1 cellular context compared by ENCODE assay signal in genomic region chr20:17796096-17796563, GRCh38.
TF ChIP-seq lines count a peak whose summit lies in the region.

No MANE protein-coding gene starts in this region.

TF ChIP-seq in HepG2, 621 proteins besides CTCF, POLR2A, EP300 and RAD21 (continued from another document and continues in another):
- no peak for TF ChIP-seq GPBP1L1 (CRISPR knock-in tag; IDR thresholded peaks at IDR 0.05)
- TF ChIP-seq DBP (CRISPR knock-in tag; IDR thresholded peaks at IDR 0.05; ENCODE audit: not compliant biosample characterization), result no peak
- peak; percentile 79; the same call in 1 of the 2 replicates for TF ChIP-seq NFKBIZ (CRISPR knock-in tag; IDR thresholded peaks at IDR 0.05)
- no peak for TF ChIP-seq ZFP36L1 (CRISPR knock-in tag; IDR thresholded peaks at IDR 0.05)
- no peak for TF ChIP-seq ZNF362 (CRISPR knock-in tag; IDR thresholded peaks at IDR 0.05; ENCODE audit: borderline replicate concordance)
- TF ChIP-seq BHLHE40 (IDR thresholded peaks at IDR 0.05; ENCODE audit: low read length), result no peak
- no peak for TF ChIP-seq ZNF691 (CRISPR knock-in tag; IDR thresholded peaks at IDR 0.05; ENCODE audit: borderline replicate concordance, low read depth)
- no peak for TF ChIP-seq ZNF629 (CRISPR knock-in tag; conservative IDR thresholded peaks at IDR 0.05)
- peak; percentile 56 for TF ChIP-seq ZNF121 (CRISPR knock-in tag; IDR thresholded peaks at IDR 0.05)
- no peak for TF ChIP-seq ZNF503 (CRISPR knock-in tag; IDR thresholded peaks at IDR 0.05)
- TF ChIP-seq SNAI1 (CRISPR knock-in tag; IDR thresholded peaks at IDR 0.05; ENCODE audit: borderline replicate concordance), result no peak
- no peak for TF ChIP-seq ZNF703 (CRISPR knock-in tag; IDR thresholded peaks at IDR 0.05; ENCODE audit: borderline replicate concordance)
- no peak for TF ChIP-seq FOSL1 (CRISPR knock-in tag; IDR thresholded peaks at IDR 0.05; ENCODE audit: borderline replicate concordance)
- no peak for TF ChIP-seq ZEB1 (IDR thresholded peaks at IDR 0.05; ENCODE audit: insufficient replicate concordance, low read depth)
- no peak for TF ChIP-seq TCF7L2 (IDR thresholded peaks at IDR 0.05; ENCODE audit: low read depth, low read length)
- no peak for TF ChIP-seq BRF2 (CRISPR knock-in tag; IDR thresholded peaks at IDR 0.05)
- TF ChIP-seq IRX3 (CRISPR knock-in tag; IDR thresholded peaks at IDR 0.05; ENCODE audit: borderline replicate concordance, low read depth), result no peak
- TF ChIP-seq CAMTA2 (CRISPR knock-in tag; IDR thresholded peaks at IDR 0.05; ENCODE audit: borderline replicate concordance), result no peak
- TF ChIP-seq SNAPC2 (CRISPR knock-in tag; IDR thresholded peaks at IDR 0.05), result no peak
- no peak for TF ChIP-seq ATF5 (CRISPR knock-in tag; IDR thresholded peaks at IDR 0.05; ENCODE audit: low read depth)
- TF ChIP-seq RFX1 (IDR thresholded peaks at IDR 0.05), result no peak
- no peak for TF ChIP-seq REST (IDR thresholded peaks at IDR 0.05; ENCODE audit: borderline replicate concordance in 1 of 2, low read depth in 1 of 2, low read length in 2 of 2)
- no peak for TF ChIP-seq ZNF740 (CRISPR knock-in tag; IDR thresholded peaks at IDR 0.05)
- peak; percentile 51 for TF ChIP-seq SMC3 (IDR thresholded peaks at IDR 0.05; ENCODE audit: low read length)
- TF ChIP-seq KLF16 (CRISPR knock-in tag; IDR thresholded peaks at IDR 0.05), result peak in 1 of 2 experiments; percentile 36; a peak in 1 of 4 replicates
- TF ChIP-seq FOSL2 (CRISPR knock-in tag; IDR thresholded peaks at IDR 0.05), result peak; percentile 74
- TF ChIP-seq ZNF788 (CRISPR knock-in tag; IDR thresholded peaks at IDR 0.05; ENCODE audit: borderline replicate concordance), result peak; percentile 80
- TF ChIP-seq ZNF567 (CRISPR knock-in tag; IDR thresholded peaks at IDR 0.05; ENCODE audit: borderline replicate concordance), result no peak
- TF ChIP-seq MEF2D (CRISPR knock-in tag; IDR thresholded peaks at IDR 0.05), result no peak
- no peak for TF ChIP-seq MLXIP (CRISPR knock-in tag; IDR thresholded peaks at IDR 0.05; ENCODE audit: borderline replicate concordance)
- no peak for TF ChIP-seq JUNB (CRISPR knock-in tag; IDR thresholded peaks at IDR 0.05; ENCODE audit: borderline replicate concordance)
- peak; percentile 70; the same call in 1 of the 2 replicates for TF ChIP-seq KAT8 (CRISPR knock-in tag; IDR thresholded peaks at IDR 0.05)
- 0 out of 2 replicates have a peak, but pooled peaks have one; percentile 11 for TF ChIP-seq JUND (CRISPR knock-in tag; IDR thresholded peaks at IDR 0.05)
- TF ChIP-seq RORA (CRISPR knock-in tag; IDR thresholded peaks at IDR 0.05), result no peak
- TF ChIP-seq RNF219 (CRISPR knock-in tag; IDR thresholded peaks at IDR 0.05), result no peak
